In the genomic region with DNA sequence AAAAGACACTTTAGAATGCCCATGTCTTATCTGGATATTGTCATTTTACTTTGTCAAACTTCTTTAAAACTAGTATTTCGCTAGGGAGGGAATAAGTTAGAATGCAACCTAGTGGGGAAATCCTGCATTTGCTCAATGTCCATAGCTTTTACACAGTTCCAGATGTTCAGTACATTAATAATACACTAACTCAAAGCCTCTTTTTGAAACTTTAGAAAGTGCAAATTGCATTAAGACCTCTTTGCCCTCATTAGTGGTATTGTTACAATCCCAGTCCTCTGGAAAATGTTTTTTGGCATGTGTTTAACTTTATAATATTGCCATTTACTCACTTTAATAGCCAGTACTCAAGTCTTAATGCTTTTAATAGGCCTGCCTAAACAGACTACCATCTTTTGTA, we compare ENCODE assay signal across 16 cellular contexts.
DNase-seq lines count a peak whose midpoint lies in the region; ATAC-seq and TF ChIP-seq lines count a peak whose summit lies in the region.
"Had no signal": no experiment of that assay in that cellular context is flagged by ENCODE, and none has a peak within 500 bp of the region (broad histone marks: within the 10 kb centered on the region; RNA-seq: fewer than 3 reads in every experiment).

No MANE protein-coding gene starts in this region.

- H3K27me3 ChIP-seq in AG04450 (ENCODE audit: control insufficient read depth, insufficient read depth, low read length), result no peaks in the 10 kb centered on the region
- H3K27me3 ChIP-seq: Peyer's patch had no signal

- H3K4me3 ChIP-seq in AG04450 (ENCODE audit: low read depth, low read length), result no peak overlapping the region
- H3K4me3 ChIP-seq: HAP-1, Peyer's patch had no signal

- 0 out of 2 replicates have a peak, but pooled peaks have one; percentile 3 for TF ChIP-seq CTCF in AG04450 (IDR thresholded peaks at IDR 0.05; ENCODE audit: low read depth, low read length)

- ATAC-seq in HG02973 (IDR thresholded peaks at IDR 0.05; ENCODE audit: unreplicated experiment) (peak; percentile 11), left ventricle myocardium superior (no peak), HG03135 (IDR thresholded peaks at IDR 0.05; ENCODE audit: unreplicated experiment) (no peak)
- ATAC-seq: Right ventricle myocardium inferior had no signal

- CTCF ChIA-PET in AG04450 (lab: Charles Lee), result no interaction called here

- POLR2A ChIA-PET in AG04450 (lab: Yijun Ruan, JAX), result no interaction called here

- no peak for DNase-seq in AG04450 (ENCODE audit: low read depth, low spot score)
- peak; percentile 11 for DNase-seq in SK-N-DZ (ENCODE audit: low spot score)
- DNase-seq in fibroblast of peridontal ligament (ENCODE audit: extremely low read depth), result peak; percentile 37
- no peak for DNase-seq in T1000 (lab: John Stamatoyannopoulos, UW)
- DNase-seq in NCI-H82 (lab: John Stamatoyannopoulos, UW), result no peak
- no peak for DNase-seq in left ventricle myocardium superior
- DNase-seq: MV-4-11, NCI-H2227 treated with DMSO at 0.1 percent for 48 hours, NCI-H524, Peyer's patch had no signal

- intact Hi-C loops in left ventricle myocardium superior (cut with micrococcal nuclease), result no loop called here

- no peak overlapping the region for H3K27ac ChIP-seq in AG04450 (ENCODE audit: low read depth, low read length)
- H3K27ac ChIP-seq: 22Rv1, C4-2B, Peyer's patch had no signal

- no peaks in the 10 kb centered on the region for H3K9me3 ChIP-seq in AG04450 (ENCODE audit: control insufficient read depth, insufficient read depth, low read length)
- H3K9me3 ChIP-seq: HAP-1, Peyer's patch had no signal

Comparison
In these comparisons a context has a peak if more than half of its experiments do, and no peak if none do; other contexts are left out.
1. DNase-seq: peak in SK-N-DZ (single experiment) and fibroblast of peridontal ligament (single experiment); none in AG04450 (single experiment), T1000 (single experiment), NCI-H82 (single experiment) and left ventricle myocardium superior (single experiment).